Comparison of ENCODE assay signal across 1 cellular context in the genomic region with DNA sequence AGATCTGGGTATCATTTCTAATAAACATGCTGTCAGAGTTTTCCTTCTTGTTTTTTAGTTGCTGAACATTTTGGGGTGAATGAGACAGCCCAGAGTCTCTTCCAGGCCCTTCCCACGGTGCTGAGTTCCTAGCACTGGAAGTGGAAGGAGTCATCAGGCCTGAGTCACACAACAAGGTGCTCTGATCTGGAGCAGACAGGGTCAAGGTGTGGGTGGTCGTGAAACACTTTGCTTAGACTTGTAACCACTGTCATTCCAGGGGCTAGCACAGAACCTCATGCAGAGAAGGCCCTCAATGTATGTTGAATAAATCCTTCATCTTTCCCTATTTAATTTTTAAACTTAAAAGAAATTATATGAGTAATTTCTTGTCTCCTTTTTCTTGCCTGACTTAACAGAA.
TF ChIP-seq lines count a peak whose summit lies in the region.

No MANE protein-coding gene starts in this region.

TF ChIP-seq in GM23338, 12 proteins besides CTCF, POLR2A, EP300 and RAD21 (continued from another document):
- TF ChIP-seq ZNF114 (CRISPR knock-in tag; IDR thresholded peaks at IDR 0.05) (no peak), STAT1 (IDR thresholded peaks at IDR 0.05; ENCODE audit: unreplicated experiment) (no peak), ZNF331 (CRISPR knock-in tag; IDR thresholded peaks at IDR 0.05; ENCODE audit: low read depth) (no peak), POLR2AphosphoS5 (IDR thresholded peaks at IDR 0.05; ENCODE audit: low read depth) (no peak), EZH2phosphoT487 (IDR thresholded peaks at IDR 0.05; ENCODE audit: unreplicated experiment) (no peak)
- TF ChIP-seq, protein P1, sequence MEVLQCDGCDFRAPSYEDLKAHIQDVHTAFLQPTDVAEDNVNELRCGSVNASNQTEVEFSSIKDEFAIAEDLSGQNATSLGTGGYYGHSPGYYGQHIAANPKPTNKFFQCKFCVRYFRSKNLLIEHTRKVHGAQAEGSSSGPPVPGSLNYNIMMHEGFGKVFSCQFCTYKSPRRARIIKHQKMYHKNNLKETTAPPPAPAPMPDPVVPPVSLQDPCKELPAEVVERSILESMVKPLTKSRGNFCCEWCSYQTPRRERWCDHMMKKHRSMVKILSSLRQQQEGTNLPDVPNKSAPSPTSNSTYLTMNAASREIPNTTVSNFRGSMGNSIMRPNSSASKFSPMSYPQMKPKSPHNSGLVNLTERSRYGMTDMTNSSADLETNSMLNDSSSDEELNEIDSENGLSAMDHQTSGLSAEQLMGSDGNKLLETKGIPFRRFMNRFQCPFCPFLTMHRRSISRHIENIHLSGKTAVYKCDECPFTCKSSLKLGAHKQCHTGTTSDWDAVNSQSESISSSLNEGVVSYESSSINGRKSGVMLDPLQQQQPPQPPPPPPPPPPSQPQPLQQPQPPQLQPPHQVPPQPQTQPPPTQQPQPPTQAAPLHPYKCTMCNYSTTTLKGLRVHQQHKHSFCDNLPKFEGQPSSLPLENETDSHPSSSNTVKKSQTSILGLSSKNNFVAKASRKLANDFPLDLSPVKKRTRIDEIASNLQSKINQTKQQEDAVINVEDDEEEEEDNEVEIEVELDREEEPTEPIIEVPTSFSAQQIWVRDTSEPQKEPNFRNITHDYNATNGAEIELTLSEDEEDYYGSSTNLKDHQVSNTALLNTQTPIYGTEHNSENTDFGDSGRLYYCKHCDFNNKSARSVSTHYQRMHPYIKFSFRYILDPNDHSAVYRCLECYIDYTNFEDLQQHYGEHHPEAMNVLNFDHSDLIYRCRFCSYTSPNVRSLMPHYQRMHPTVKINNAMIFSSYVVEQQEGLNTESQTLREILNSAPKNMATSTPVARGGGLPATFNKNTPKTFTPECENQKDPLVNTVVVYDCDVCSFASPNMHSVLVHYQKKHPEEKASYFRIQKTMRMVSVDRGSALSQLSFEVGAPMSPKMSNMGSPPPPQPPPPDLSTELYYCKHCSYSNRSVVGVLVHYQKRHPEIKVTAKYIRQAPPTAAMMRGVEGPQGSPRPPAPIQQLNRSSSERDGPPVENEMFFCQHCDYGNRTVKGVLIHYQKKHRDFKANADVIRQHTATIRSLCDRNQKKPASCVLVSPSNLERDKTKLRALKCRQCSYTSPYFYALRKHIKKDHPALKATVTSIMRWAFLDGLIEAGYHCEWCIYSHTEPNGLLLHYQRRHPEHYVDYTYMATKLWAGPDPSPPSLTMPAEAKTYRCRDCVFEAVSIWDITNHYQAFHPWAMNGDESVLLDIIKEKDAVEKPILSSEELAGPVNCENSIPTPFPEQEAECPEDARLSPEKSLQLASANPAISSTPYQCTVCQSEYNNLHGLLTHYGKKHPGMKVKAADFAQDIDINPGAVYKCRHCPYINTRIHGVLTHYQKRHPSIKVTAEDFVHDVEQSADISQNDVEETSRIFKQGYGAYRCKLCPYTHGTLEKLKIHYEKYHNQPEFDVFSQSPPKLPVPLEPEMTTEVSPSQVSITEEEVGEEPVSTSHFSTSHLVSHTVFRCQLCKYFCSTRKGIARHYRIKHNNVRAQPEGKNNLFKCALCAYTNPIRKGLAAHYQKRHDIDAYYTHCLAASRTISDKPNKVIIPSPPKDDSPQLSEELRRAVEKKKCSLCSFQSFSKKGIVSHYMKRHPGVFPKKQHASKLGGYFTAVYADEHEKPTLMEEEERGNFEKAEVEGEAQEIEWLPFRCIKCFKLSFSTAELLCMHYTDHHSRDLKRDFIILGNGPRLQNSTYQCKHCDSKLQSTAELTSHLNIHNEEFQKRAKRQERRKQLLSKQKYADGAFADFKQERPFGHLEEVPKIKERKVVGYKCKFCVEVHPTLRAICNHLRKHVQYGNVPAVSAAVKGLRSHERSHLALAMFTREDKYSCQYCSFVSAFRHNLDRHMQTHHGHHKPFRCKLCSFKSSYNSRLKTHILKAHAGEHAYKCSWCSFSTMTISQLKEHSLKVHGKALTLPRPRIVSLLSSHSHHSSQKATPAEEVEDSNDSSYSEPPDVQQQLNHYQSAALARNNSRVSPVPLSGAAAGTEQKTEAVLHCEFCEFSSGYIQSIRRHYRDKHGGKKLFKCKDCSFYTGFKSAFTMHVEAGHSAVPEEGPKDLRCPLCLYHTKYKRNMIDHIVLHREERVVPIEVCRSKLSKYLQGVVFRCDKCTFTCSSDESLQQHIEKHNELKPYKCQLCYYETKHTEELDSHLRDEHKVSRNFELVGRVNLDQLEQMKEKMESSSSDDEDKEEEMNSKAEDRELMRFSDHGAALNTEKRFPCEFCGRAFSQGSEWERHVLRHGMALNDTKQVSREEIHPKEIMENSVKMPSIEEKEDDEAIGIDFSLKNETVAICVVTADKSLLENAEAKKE (CRISPR knock-in tag; IDR thresholded peaks at IDR 0.05): no peak
TF ChIP-seq in GM23338: peak in this region for 0.
